Comparison of ENCODE assay signal across 1 cellular context in genomic region chr17:81518785-81519283, GRCh38.
TF ChIP-seq lines count a peak whose summit lies in the region.

No MANE protein-coding gene starts in this region.

TF ChIP-seq in HepG2, 621 proteins besides CTCF, POLR2A, EP300 and RAD21 (continues in another document):
- TF ChIP-seq RORA (CRISPR knock-in tag; IDR thresholded peaks at IDR 0.05) = no peak
- TF ChIP-seq FOXJ3 (CRISPR knock-in tag; IDR thresholded peaks at IDR 0.05; ENCODE audit: borderline replicate concordance) = no peak
- TF ChIP-seq RXRB (CRISPR knock-in tag; IDR thresholded peaks at IDR 0.05; ENCODE audit: borderline replicate concordance) = no peak
- no peak for TF ChIP-seq ZBTB8A (CRISPR knock-in tag; IDR thresholded peaks at IDR 0.05; ENCODE audit: borderline replicate concordance, low read depth)
- no peak for TF ChIP-seq POLR2AphosphoS2 (IDR thresholded peaks at IDR 0.05; ENCODE audit: low read depth, low read length)
- TF ChIP-seq CHCHD3 (CRISPR knock-in tag; IDR thresholded peaks at IDR 0.05) = 0 out of 2 replicates have a peak, but pooled peaks have one; percentile 18
- no peak for TF ChIP-seq ZNF550 (CRISPR knock-in tag; IDR thresholded peaks at IDR 0.05; ENCODE audit: borderline replicate concordance)
- no peak for TF ChIP-seq ZNF18 (CRISPR knock-in tag; IDR thresholded peaks at IDR 0.05; ENCODE audit: insufficient replicate concordance)
- no peak for TF ChIP-seq JDP2 (CRISPR knock-in tag; IDR thresholded peaks at IDR 0.05; ENCODE audit: borderline replicate concordance)
- no peak for TF ChIP-seq ZNF138 (CRISPR knock-in tag; IDR thresholded peaks at IDR 0.05; ENCODE audit: low read depth)
- no peak for TF ChIP-seq ZNF616 (CRISPR knock-in tag; IDR thresholded peaks at IDR 0.05; ENCODE audit: low read depth)
- no peak for TF ChIP-seq ZNF101 (CRISPR knock-in tag; IDR thresholded peaks at IDR 0.05; ENCODE audit: borderline replicate concordance, low read depth)
- TF ChIP-seq DPF2 (CRISPR knock-in tag; IDR thresholded peaks at IDR 0.05; ENCODE audit: borderline replicate concordance, low read depth) = no peak
- no peak for TF ChIP-seq PHF20 (CRISPR knock-in tag; IDR thresholded peaks at IDR 0.05)
- TF ChIP-seq HNRNPK (IDR thresholded peaks at IDR 0.05; ENCODE audit: low read depth, low read length, poor library complexity, severe bottlenecking) = peak; percentile 51
- no peak for TF ChIP-seq ZNF232 (CRISPR knock-in tag; IDR thresholded peaks at IDR 0.05; ENCODE audit: borderline replicate concordance)
- TF ChIP-seq PAX8 (CRISPR knock-in tag; IDR thresholded peaks at IDR 0.05; ENCODE audit: borderline replicate concordance) = no peak
- TF ChIP-seq ZFYVE20 (CRISPR knock-in tag; IDR thresholded peaks at IDR 0.05; ENCODE audit: borderline replicate concordance, low read depth) = no peak
- TF ChIP-seq, protein P1, sequence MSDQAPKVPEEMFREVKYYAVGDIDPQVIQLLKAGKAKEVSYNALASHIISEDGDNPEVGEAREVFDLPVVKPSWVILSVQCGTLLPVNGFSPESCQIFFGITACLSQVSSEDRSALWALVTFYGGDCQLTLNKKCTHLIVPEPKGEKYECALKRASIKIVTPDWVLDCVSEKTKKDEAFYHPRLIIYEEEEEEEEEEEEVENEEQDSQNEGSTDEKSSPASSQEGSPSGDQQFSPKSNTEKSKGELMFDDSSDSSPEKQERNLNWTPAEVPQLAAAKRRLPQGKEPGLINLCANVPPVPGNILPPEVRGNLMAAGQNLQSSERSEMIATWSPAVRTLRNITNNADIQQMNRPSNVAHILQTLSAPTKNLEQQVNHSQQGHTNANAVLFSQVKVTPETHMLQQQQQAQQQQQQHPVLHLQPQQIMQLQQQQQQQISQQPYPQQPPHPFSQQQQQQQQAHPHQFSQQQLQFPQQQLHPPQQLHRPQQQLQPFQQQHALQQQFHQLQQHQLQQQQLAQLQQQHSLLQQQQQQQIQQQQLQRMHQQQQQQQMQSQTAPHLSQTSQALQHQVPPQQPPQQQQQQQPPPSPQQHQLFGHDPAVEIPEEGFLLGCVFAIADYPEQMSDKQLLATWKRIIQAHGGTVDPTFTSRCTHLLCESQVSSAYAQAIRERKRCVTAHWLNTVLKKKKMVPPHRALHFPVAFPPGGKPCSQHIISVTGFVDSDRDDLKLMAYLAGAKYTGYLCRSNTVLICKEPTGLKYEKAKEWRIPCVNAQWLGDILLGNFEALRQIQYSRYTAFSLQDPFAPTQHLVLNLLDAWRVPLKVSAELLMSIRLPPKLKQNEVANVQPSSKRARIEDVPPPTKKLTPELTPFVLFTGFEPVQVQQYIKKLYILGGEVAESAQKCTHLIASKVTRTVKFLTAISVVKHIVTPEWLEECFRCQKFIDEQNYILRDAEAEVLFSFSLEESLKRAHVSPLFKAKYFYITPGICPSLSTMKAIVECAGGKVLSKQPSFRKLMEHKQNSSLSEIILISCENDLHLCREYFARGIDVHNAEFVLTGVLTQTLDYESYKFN (CRISPR knock-in tag; conservative IDR thresholded peaks at IDR 0.05) = no peak
- no peak for TF ChIP-seq ZNF878 (CRISPR knock-in tag; IDR thresholded peaks at IDR 0.05)
- TF ChIP-seq MAFF (IDR thresholded peaks at IDR 0.05; ENCODE audit: low read depth, low read length) = no peak
- no peak for TF ChIP-seq ZNF547 (CRISPR knock-in tag; IDR thresholded peaks at IDR 0.05)
- TF ChIP-seq U2AF1 (optimal IDR thresholded peaks at IDR 0.05; ENCODE audit: low read depth, low read length) = peak; percentile 65
- TF ChIP-seq JUNB (CRISPR knock-in tag; IDR thresholded peaks at IDR 0.05; ENCODE audit: borderline replicate concordance) = no peak
- no peak for TF ChIP-seq ZFP36L1 (CRISPR knock-in tag; IDR thresholded peaks at IDR 0.05)
- TF ChIP-seq, protein P2, sequence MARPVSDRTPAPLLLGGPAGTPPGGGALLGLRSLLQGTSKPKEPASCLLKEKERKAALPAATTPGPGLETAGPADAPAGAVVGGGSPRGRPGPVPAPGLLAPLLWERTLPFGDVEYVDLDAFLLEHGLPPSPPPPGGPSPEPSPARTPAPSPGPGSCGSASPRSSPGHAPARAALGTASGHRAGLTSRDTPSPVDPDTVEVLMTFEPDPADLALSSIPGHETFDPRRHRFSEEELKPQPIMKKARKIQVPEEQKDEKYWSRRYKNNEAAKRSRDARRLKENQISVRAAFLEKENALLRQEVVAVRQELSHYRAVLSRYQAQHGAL (CRISPR knock-in tag; IDR thresholded peaks at IDR 0.05; ENCODE audit: not compliant biosample characterization) = peak; percentile 77
- no peak for TF ChIP-seq ZBTB26 (CRISPR knock-in tag; IDR thresholded peaks at IDR 0.05; ENCODE audit: borderline replicate concordance)
- TF ChIP-seq HOXD1 (CRISPR knock-in tag; IDR thresholded peaks at IDR 0.05) = 0 out of 2 replicates have a peak, but pooled peaks have one; percentile 26
- TF ChIP-seq PHF21A (CRISPR knock-in tag; IDR thresholded peaks at IDR 0.05) = no peak
- no peak for TF ChIP-seq SAFB2 (CRISPR knock-in tag; IDR thresholded peaks at IDR 0.05; ENCODE audit: borderline replicate concordance, low read depth)
- TF ChIP-seq ZNF724P (CRISPR knock-in tag; IDR thresholded peaks at IDR 0.05; ENCODE audit: borderline replicate concordance) = no peak
- TF ChIP-seq NKX3-1 (CRISPR knock-in tag; IDR thresholded peaks at IDR 0.05) = no peak
- no peak for TF ChIP-seq KDM1A (CRISPR knock-in tag; IDR thresholded peaks at IDR 0.05)
- TF ChIP-seq CENPT (CRISPR knock-in tag; IDR thresholded peaks at IDR 0.05; ENCODE audit: low read depth) = no peak
- TF ChIP-seq SP2 (CRISPR knock-in tag; IDR thresholded peaks at IDR 0.05) = no peak
- no peak for TF ChIP-seq ZMYM2 (CRISPR knock-in tag; IDR thresholded peaks at IDR 0.05)
- peak; percentile 14; the same call in 1 of the 2 replicates for TF ChIP-seq NFAT5 (CRISPR knock-in tag; IDR thresholded peaks at IDR 0.05)
- no peak for TF ChIP-seq MIXL1 (CRISPR knock-in tag; IDR thresholded peaks at IDR 0.05)
- TF ChIP-seq RARA (CRISPR knock-in tag; IDR thresholded peaks at IDR 0.05) = no peak
- TF ChIP-seq, protein P3, sequence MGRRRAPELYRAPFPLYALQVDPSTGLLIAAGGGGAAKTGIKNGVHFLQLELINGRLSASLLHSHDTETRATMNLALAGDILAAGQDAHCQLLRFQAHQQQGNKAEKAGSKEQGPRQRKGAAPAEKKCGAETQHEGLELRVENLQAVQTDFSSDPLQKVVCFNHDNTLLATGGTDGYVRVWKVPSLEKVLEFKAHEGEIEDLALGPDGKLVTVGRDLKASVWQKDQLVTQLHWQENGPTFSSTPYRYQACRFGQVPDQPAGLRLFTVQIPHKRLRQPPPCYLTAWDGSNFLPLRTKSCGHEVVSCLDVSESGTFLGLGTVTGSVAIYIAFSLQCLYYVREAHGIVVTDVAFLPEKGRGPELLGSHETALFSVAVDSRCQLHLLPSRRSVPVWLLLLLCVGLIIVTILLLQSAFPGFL (CRISPR knock-in tag; IDR thresholded peaks at IDR 0.05) = 0 out of 2 replicates have a peak, but pooled peaks have one; percentile 45
- TF ChIP-seq ZNF737 (CRISPR knock-in tag; IDR thresholded peaks at IDR 0.05; ENCODE audit: borderline replicate concordance) = no peak
- no peak for TF ChIP-seq SRY (CRISPR knock-in tag; IDR thresholded peaks at IDR 0.05)
- TF ChIP-seq, protein P4, sequence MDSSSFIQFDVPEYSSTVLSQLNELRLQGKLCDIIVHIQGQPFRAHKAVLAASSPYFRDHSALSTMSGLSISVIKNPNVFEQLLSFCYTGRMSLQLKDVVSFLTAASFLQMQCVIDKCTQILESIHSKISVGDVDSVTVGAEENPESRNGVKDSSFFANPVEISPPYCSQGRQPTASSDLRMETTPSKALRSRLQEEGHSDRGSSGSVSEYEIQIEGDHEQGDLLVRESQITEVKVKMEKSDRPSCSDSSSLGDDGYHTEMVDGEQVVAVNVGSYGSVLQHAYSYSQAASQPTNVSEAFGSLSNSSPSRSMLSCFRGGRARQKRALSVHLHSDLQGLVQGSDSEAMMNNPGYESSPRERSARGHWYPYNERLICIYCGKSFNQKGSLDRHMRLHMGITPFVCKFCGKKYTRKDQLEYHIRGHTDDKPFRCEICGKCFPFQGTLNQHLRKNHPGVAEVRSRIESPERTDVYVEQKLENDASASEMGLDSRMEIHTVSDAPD (CRISPR knock-in tag; IDR thresholded peaks at IDR 0.05) = 0 out of 2 replicates have a peak, but pooled peaks have one; percentile 69
- no peak for TF ChIP-seq DMAP1 (CRISPR knock-in tag; IDR thresholded peaks at IDR 0.05)
- TF ChIP-seq, protein P5, sequence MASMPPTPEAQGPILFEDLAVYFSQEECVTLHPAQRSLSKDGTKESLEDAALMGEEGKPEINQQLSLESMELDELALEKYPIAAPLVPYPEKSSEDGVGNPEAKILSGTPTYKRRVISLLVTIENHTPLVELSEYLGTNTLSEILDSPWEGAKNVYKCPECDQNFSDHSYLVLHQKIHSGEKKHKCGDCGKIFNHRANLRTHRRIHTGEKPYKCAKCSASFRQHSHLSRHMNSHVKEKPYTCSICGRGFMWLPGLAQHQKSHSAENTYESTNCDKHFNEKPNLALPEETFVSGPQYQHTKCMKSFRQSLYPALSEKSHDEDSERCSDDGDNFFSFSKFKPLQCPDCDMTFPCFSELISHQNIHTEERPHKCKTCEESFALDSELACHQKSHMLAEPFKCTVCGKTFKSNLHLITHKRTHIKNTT (CRISPR knock-in tag; IDR thresholded peaks at IDR 0.05) = no peak
- TF ChIP-seq ARNT2 (CRISPR knock-in tag; IDR thresholded peaks at IDR 0.05; ENCODE audit: low read depth) = no peak
- no peak; the same call in 1 of the 2 replicates for TF ChIP-seq ZNF503 (CRISPR knock-in tag; IDR thresholded peaks at IDR 0.05)
- no peak for TF ChIP-seq SOX6 (IDR thresholded peaks at IDR 0.05)
- 0 out of 2 replicates have a peak, but pooled peaks have one; percentile 1 for TF ChIP-seq SOX6 (CRISPR knock-in tag; IDR thresholded peaks at IDR 0.05)
- TF ChIP-seq ZNF576 (CRISPR knock-in tag; IDR thresholded peaks at IDR 0.05) = no peak
- TF ChIP-seq GTF2F1 (IDR thresholded peaks at IDR 0.05; ENCODE audit: low read length) = no peak
